ENCODE assay signal across 12 cellular contexts in genomic region chr16:90081606-90081970, GRCh38. TPM values are rescaled to one million over a fixed set of nuclear protein-coding genes. Genes with fewer than 3 reads are reported as not detected.
A peak's percentile ranks its signal among the peaks of the same experiment; 100 is the strongest.
DNase-seq lines count a peak whose midpoint lies in the region; ATAC-seq and TF ChIP-seq lines count a peak whose summit lies in the region.
"Had no signal": no experiment of that assay in that cellular context is flagged by ENCODE, and none has a peak within 500 bp of the region (broad histone marks: within the 10 kb centered on the region; RNA-seq: fewer than 3 reads in every experiment).

No MANE protein-coding gene starts in this region.

- H3K4me3 ChIP-seq in muscle layer of colon (ENCODE audit: low read depth in 1 of 2, low read length in 2 of 2): peak overlapping the region in 1 of 2 donors; percentile 71

- no peak overlapping the region for H3K9ac ChIP-seq in muscle layer of colon (ENCODE audit: low read length)

- POLR2A ChIA-PET in activated CD4-positive, alpha-beta memory T cell treated with anti-CD3 and anti-CD28 coated beads for 36 hours (lab: Charles Lee): interaction anchor here (1.0 kb wide), 1 partner anchor 11 kb away, joined by 3 read pairs; no protein-coding TSS in a partner anchor

- DNase-seq in CD14-positive monocyte (ENCODE audit: low spot score): no peak
- DNase-seq in GM13977 (ENCODE audit: low spot score): no peak
- no peak for DNase-seq in activated CD4-positive, alpha-beta memory T cell treated with anti-CD3 and anti-CD28 coated beads for 36 hours
- DNase-seq in superior temporal gyrus (ENCODE audit: extremely low spot score): no peak
- no peak for DNase-seq in HT-29 (ENCODE audit: low spot score)

- H3K9me3 ChIP-seq in muscle layer of colon (ENCODE audit: low read length): no peaks in the 10 kb centered on the region
- H3K9me3 ChIP-seq: uterus had no signal

- H3K27ac Mint-ChIP-seq in CD14-positive monocyte: peak overlapping the region in 2 of 7 donors; percentile 25 to 97
- no peak overlapping the region for H3K27ac Mint-ChIP-seq in activated CD4-positive, alpha-beta memory T cell treated with anti-CD3 and anti-CD28 coated beads for 36 hours

- no peaks in the 10 kb centered on the region for H3K36me3 ChIP-seq in muscle layer of colon (ENCODE audit: insufficient read depth, low read length)
- H3K36me3 ChIP-seq: uterus had no signal

- ATAC-seq in HG03039 (IDR thresholded peaks at IDR 0.05; ENCODE audit: unreplicated experiment): no peak

- H3K36me3 Mint-ChIP-seq in CD14-positive monocyte: peaks cover 2 to 9% of the 10 kb centered on the region in 2 donors
- no peaks in the 10 kb centered on the region for H3K36me3 Mint-ChIP-seq in activated CD4-positive, alpha-beta memory T cell treated with anti-CD3 and anti-CD28 coated beads for 36 hours

- intact Hi-C loops in CD14-positive monocyte (cut with micrococcal nuclease): no loop called here
- intact Hi-C loops in activated CD4-positive, alpha-beta memory T cell treated with anti-CD3 and anti-CD28 coated beads for 36 hours (cut with micrococcal nuclease): no loop called here

- no peaks in the 10 kb centered on the region for H3K27me3 ChIP-seq in muscle layer of colon (ENCODE audit: control insufficient read depth in 1 of 2, insufficient read depth in 2 of 2, low read length in 2 of 2)
- H3K27me3 ChIP-seq: uterus had no signal

- H3K27ac ChIP-seq in muscle layer of colon (ENCODE audit: low read depth, low read length): peak overlapping the region; percentile 87

- peaks cover 0 to 3% (median 0%) of the 10 kb centered on the region in 7 donors for H3K9me3 Mint-ChIP-seq in CD14-positive monocyte
- no peaks in the 10 kb centered on the region for H3K9me3 Mint-ChIP-seq in activated CD4-positive, alpha-beta memory T cell treated with anti-CD3 and anti-CD28 coated beads for 36 hours

- H3K4me1 ChIP-seq in muscle layer of colon (ENCODE audit: insufficient read depth, low read length): peaks cover 13% of the 10 kb centered on the region

- no peak for TF ChIP-seq CTCF in CD14-positive monocyte (IDR thresholded peaks at IDR 0.05)
- TF ChIP-seq CTCF in GM13977 (IDR thresholded peaks at IDR 0.05; ENCODE audit: extremely low read depth, insufficient read depth, missing control alignments): peak; percentile 6

- peaks cover 0 to 6% (median 3%) of the 10 kb centered on the region in 3 donors for H3K27me3 Mint-ChIP-seq in CD14-positive monocyte (ENCODE audit: low read depth in 3 of 3)
- H3K27me3 Mint-ChIP-seq in activated CD4-positive, alpha-beta memory T cell treated with anti-CD3 and anti-CD28 coated beads for 36 hours: peaks cover 4% of the 10 kb centered on the region

- CTCF ChIA-PET in activated CD4-positive, alpha-beta memory T cell treated with anti-CD3 and anti-CD28 coated beads for 36 hours (lab: Charles Lee): interaction anchor here (0.9 to 1.8 kb wide), 10 partner anchors 8 to 109 kb away, joined by 3 to 10 read pairs (median 6); no protein-coding TSS in a partner anchor

- H3K4me3 Mint-ChIP-seq in CD14-positive monocyte: peak overlapping the region; percentile 92 to 97
- H3K4me3 Mint-ChIP-seq in activated CD4-positive, alpha-beta memory T cell treated with anti-CD3 and anti-CD28 coated beads for 36 hours: peak overlapping the region; percentile 91

- peaks cover 65% of the 10 kb centered on the region for H3K4me1 Mint-ChIP-seq in CD14-positive monocyte
- peaks cover 29% of the 10 kb centered on the region for H3K4me1 Mint-ChIP-seq in activated CD4-positive, alpha-beta memory T cell treated with anti-CD3 and anti-CD28 coated beads for 36 hours (ENCODE audit: low read depth)

- in situ Hi-C loops in GM13977 (cut with MboI; ENCODE audit: low pct_unique_long_range_greater_than_20kb, low sequenced_read_pairs, unreplicated experiment): no loop called here

RNA-seq across cellular contexts. Expression of gene PRDM7, which starts 4.5 kb away (rescaled TPM):
- polyA plus RNA-seq in CD14-positive monocyte: not detected
- total RNA-seq in activated CD4-positive, alpha-beta memory T cell treated with anti-CD3 and anti-CD28 coated beads for 36 hours: not detected
- total RNA-seq in HT-29 (2014; rRNA removed; shearing (Covaris generic)): not detected in 2 replicates
- total RNA-seq: bronchial epithelial cell, left ventricle myocardium superior, pulmonary artery endothelial cell, RPMI7951 had no signal
